ENCODE assay signal across 15 cellular contexts in genomic region chr1:21775985-21776562, GRCh38. TPM values are rescaled to one million over a fixed set of nuclear protein-coding genes. Genes with fewer than 3 reads are reported as not detected.
DNase-seq lines count a peak whose midpoint lies in the region; ATAC-seq, FAIRE-seq and TF ChIP-seq lines count a peak whose summit lies in the region.
"Had no signal": no experiment of that assay in that cellular context is flagged by ENCODE, and none has a peak within 500 bp of the region (broad histone marks: within the 10 kb centered on the region; RNA-seq: fewer than 3 reads in every experiment).

No MANE protein-coding gene starts in this region.

- H3K27ac Mint-ChIP-seq in Calu3 (ENCODE audit: unreplicated experiment) = peak overlapping the region; percentile 79
- peak overlapping the region; percentile 64; the same call in 1 of the 2 replicates for H3K27ac Mint-ChIP-seq in WTC11

- intact Hi-C loops in Calu3 (cut with micrococcal nuclease; ENCODE audit: unreplicated experiment) = no loop called here

- POLR2A ChIA-PET in A549 (lab: Yijun Ruan, JAX) = no interaction called here
- POLR2A ChIA-PET in WTC11 (lab: Charles Lee) = no interaction called here

- no peak for TF ChIP-seq CTCF in A549 (IDR thresholded peaks at IDR 0.05)
- TF ChIP-seq CTCF in Calu3 (IDR thresholded peaks at IDR 0.05; ENCODE audit: unreplicated experiment) = no peak
- no peak for TF ChIP-seq CTCF in WTC11 (IDR thresholded peaks at IDR 0.05)

- no peak for TF ChIP-seq RAD21 in A549 (conservative IDR thresholded peaks at IDR 0.05 in 1 of 2, IDR thresholded peaks at IDR 0.05 in 1 of 2)

- no peak overlapping the region for H3K4me3 ChIP-seq in A549
- H3K4me3 ChIP-seq: cardiac muscle cell, SK-N-MC had no signal

- peaks cover 8% of the 10 kb centered on the region for H3K4me1 Mint-ChIP-seq in Calu3 (ENCODE audit: low read depth, unreplicated experiment)
- H3K4me1 Mint-ChIP-seq in WTC11 = peaks cover 11% of the 10 kb centered on the region

- ATAC-seq in A549 (peak in 1 of 2 experiments; percentile 73; a peak in 3 of 6 replicates), WTC11 (no peak), GM18861 (IDR thresholded peaks at IDR 0.05; ENCODE audit: unreplicated experiment) (no peak), HG02852 (IDR thresholded peaks at IDR 0.05; ENCODE audit: unreplicated experiment) (no peak)

- peaks cover 13% of the 10 kb centered on the region for H3K4me1 ChIP-seq in A549

- no TSS peak for BruUV-seq in Calu3 (replicated peaks; lab: Mats Ljungman, UMichigan)

- no peak for TF ChIP-seq EP300 in A549 (IDR thresholded peaks at IDR 0.05)

- peaks cover 26% of the 10 kb centered on the region for H3K36me3 Mint-ChIP-seq in Calu3 (ENCODE audit: insufficient read depth, unreplicated experiment)
- H3K36me3 Mint-ChIP-seq in WTC11 = peaks cover 15% of the 10 kb centered on the region

- H3K4me3 Mint-ChIP-seq in Calu3 (ENCODE audit: low read depth, unreplicated experiment) = no peak overlapping the region
- no peak overlapping the region for H3K4me3 Mint-ChIP-seq in WTC11

- H3K9me3 Mint-ChIP-seq in Calu3 (ENCODE audit: low read depth, unreplicated experiment) = no peaks in the 10 kb centered on the region
- peaks cover 5% of the 10 kb centered on the region for H3K9me3 Mint-ChIP-seq in WTC11

- no peak for TF ChIP-seq POLR2A in A549 (IDR thresholded peaks at IDR 0.05; ENCODE audit: low read length)

- DNase-seq in A549 (ENCODE audit: low read depth in 1 of 2, low spot score in 1 of 2) = peak in 1 of 2 experiments; percentile 68
- no peak for DNase-seq in Calu3
- DNase-seq in WTC11 (ENCODE audit: low spot score) = no peak
- no peak for DNase-seq in epithelial cell of prostate (ENCODE audit: low read depth, low spot score)
- DNase-seq in effector CD4-positive, alpha-beta T cell = no peak
- DNase-seq in KBM-7 = no peak
- DNase-seq: COR-L47, NCI-H774 had no signal

- H3K27ac ChIP-seq in A549 (no peak overlapping the region), epithelial cell of prostate (peak overlapping the region; percentile 10)
- H3K27ac ChIP-seq: cardiac muscle cell, HL-60, SK-N-MC had no signal

- CTCF ChIA-PET in A549 (lab: Yijun Ruan, JAX) = interaction anchor here (1.1 to 1.2 kb wide), 2 partner anchors 14 to 67 kb away, joined by 3 read pairs; no protein-coding TSS in a partner anchor
- CTCF ChIA-PET in Calu3 (lab: Charles Lee) = interaction anchor here (0.6 kb wide), 1 partner anchor 18 kb away, joined by 3 read pairs; no protein-coding TSS in a partner anchor
- CTCF ChIA-PET in WTC11 (lab: Charles Lee) = interaction anchor here (1.1 kb wide), 1 partner anchor 355 kb away, joined by 3 read pairs; no protein-coding TSS in a partner anchor

- peak overlapping the region; percentile 11; the same call in 2 of the 3 replicates for H3K4me2 ChIP-seq in A549

- H3K9me3 ChIP-seq in A549 = 0 out of 3 replicates have a peak, but pooled peaks cover 4% of the 10 kb centered on the region

- no peaks in the 10 kb centered on the region for H3K27me3 Mint-ChIP-seq in Calu3 (ENCODE audit: unreplicated experiment)
- no peaks in the 10 kb centered on the region for H3K27me3 Mint-ChIP-seq in WTC11 (ENCODE audit: low read depth)

- in situ Hi-C loops in KBM-7 (cut with MboI; ENCODE audit: low pct_unique_long_range_greater_than_20kb, low sequenced_read_pairs) = no loop called here

- no peak for FAIRE-seq in A549 (lab: Jason Lieb, UNC)
- FAIRE-seq: GM12892, keratinocyte had no signal

TF ChIP-seq in A549, 52 proteins besides CTCF, POLR2A, EP300 and RAD21 (continues in another document):
- TF ChIP-seq, protein P1, sequence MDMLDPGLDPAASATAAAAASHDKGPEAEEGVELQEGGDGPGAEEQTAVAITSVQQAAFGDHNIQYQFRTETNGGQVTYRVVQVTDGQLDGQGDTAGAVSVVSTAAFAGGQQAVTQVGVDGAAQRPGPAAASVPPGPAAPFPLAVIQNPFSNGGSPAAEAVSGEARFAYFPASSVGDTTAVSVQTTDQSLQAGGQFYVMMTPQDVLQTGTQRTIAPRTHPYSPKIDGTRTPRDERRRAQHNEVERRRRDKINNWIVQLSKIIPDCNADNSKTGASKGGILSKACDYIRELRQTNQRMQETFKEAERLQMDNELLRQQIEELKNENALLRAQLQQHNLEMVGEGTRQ (IDR thresholded peaks at IDR 0.05) = no peak
- no peak for TF ChIP-seq FOSL2 (IDR thresholded peaks at IDR 0.05)
- peak; percentile 32; the same call in 1 of the 2 replicates for TF ChIP-seq FOSL2 (CRISPR knock-in tag; IDR thresholded peaks at IDR 0.05)
- 0 out of 2 replicates have a peak, but pooled peaks have one; percentile 20 for TF ChIP-seq FOXS1 (CRISPR knock-in tag; IDR thresholded peaks at IDR 0.05)
- TF ChIP-seq, protein P2, sequence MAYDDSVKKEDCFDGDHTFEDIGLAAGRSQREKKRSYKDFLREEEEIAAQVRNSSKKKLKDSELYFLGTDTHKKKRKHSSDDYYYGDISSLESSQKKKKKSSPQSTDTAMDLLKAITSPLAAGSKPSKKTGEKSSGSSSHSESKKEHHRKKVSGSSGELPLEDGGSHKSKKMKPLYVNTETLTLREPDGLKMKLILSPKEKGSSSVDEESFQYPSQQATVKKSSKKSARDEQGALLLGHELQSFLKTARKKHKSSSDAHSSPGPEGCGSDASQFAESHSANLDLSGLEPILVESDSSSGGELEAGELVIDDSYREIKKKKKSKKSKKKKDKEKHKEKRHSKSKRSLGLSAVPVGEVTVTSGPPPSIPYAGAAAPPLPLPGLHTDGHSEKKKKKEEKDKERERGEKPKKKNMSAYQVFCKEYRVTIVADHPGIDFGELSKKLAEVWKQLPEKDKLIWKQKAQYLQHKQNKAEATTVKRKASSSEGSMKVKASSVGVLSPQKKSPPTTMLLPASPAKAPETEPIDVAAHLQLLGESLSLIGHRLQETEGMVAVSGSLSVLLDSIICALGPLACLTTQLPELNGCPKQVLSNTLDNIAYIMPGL (CRISPR knock-in tag; IDR thresholded peaks at IDR 0.05; ENCODE audit: borderline replicate concordance) = no peak
- peak; percentile 69 for TF ChIP-seq GATA3 (IDR thresholded peaks at IDR 0.05; ENCODE audit: borderline replicate concordance)
- TF ChIP-seq JUN (IDR thresholded peaks at IDR 0.05) = 0 out of 5 replicates have a peak, but pooled peaks of 1 of the 2 experiments have one; percentile 25

TF ChIP-seq in WTC11, 78 proteins besides CTCF, POLR2A, EP300 and RAD21:
- TF ChIP-seq FOXJ3 (CRISPR knock-in tag; IDR thresholded peaks at IDR 0.05; ENCODE audit: borderline replicate concordance) = no peak
- peak; percentile 70 for TF ChIP-seq GABPB1 (CRISPR knock-in tag; IDR thresholded peaks at IDR 0.05)

RNA-seq across cellular contexts. Expression of gene USP48, which starts 6.9 kb away (rescaled TPM):
- polyA plus RNA-seq in A549 (2011; rRNA removed) (26.6 and 27.4 TPM in 2 replicates), A549 (2017; fragmentation: RNase III; extraction: RNeasy Plus Mini Kit Qiagen cat#74134 plus additional on column Dnase treatment) (22.4 to 23.8 TPM (median 22.8 TPM) in 3 replicates)
- polyA plus RNA-seq in A549 (2012; cell fraction: cytosol; rRNA removed) = 7.9 and 8.9 TPM in 2 replicates
- 6.7 and 8.4 TPM in 2 replicates for polyA plus RNA-seq in A549 (2012; cell fraction: nucleus; rRNA removed)
- polyA minus RNA-seq in A549 (2011; rRNA and poly(A)+ RNA removed) = 15.8 and 17.2 TPM in 2 replicates
- total RNA-seq in Calu3 (2022) (56.6 and 62.3 TPM in 2 replicates), WTC11 (2021) (72.1 to 86.9 TPM (median 79.2 TPM) in 3 replicates)

RNA-seq across cellular contexts. Expression of gene LDLRAD2, which starts 36.0 kb away (rescaled TPM):
- polyA plus RNA-seq in A549 (2011; rRNA removed) (not detected in 2 replicates), A549 (2017; fragmentation: RNase III; extraction: RNeasy Plus Mini Kit Qiagen cat#74134 plus additional on column Dnase treatment) (0.03 to 0.08 TPM (median 0.05 TPM) in 3 replicates)
- polyA plus RNA-seq in A549 (2012; cell fraction: cytosol; rRNA removed) = not detected in 2 replicates
- 0.01 TPM in 1 of 2 replicates, not detected in the other for polyA plus RNA-seq in A549 (2012; cell fraction: nucleus; rRNA removed)
- polyA minus RNA-seq in A549 (2011; rRNA and poly(A)+ RNA removed) = not detected in 2 replicates
- total RNA-seq in Calu3 (2022) (0.12 TPM in 1 of 2 replicates, not detected in the other), WTC11 (2021) (0.63 to 1.3 TPM (median 0.85 TPM) in 3 replicates)
